In the genomic region with DNA sequence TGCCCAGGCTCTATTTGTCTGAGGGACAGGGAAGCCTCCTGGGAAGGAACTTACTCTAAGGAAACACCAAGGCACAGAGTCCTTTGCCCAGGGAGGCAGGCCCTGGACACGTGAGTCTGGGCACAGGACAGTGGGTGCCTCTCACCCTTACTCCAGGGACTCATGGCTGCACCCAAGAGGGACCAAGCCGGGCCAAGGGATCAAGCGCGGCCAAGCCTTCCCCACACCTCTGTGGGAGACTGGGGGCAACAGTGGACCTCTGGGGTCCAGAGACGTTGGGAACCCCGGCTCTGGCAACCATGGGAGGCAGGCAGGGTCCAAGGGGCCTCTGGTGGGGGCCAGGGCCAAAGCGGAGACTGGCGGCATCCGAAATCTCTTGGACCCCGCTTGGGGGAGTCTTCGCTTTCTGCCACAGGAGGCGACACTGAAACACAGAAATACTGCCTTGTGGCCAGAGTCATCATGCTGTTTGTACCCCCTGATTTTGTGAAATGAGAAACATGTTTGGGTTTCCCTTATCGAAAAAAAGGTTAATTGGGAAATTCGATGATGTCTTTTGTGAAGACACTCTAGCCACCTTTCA, we compare ENCODE assay signal across 24 cellular contexts. TPM values are rescaled to one million over a fixed set of nuclear protein-coding genes. Genes with fewer than 3 reads are reported as not detected.
"Had no signal": no experiment of that assay in that cellular context is flagged by ENCODE, and none has a peak within 500 bp of the region (broad histone marks: within the 10 kb centered on the region; RNA-seq: fewer than 3 reads in every experiment).

No MANE protein-coding gene starts in this region.

- H3K4me1 Mint-ChIP-seq: activated naive CD4-positive, alpha-beta T cell treated with anti-CD3 and anti-CD28 coated beads, Interleukin-2, amount 10 ng/mL, durations not matched to agents 7 days and 5 days had no signal

- H3K4me3 ChIP-seq: colonic mucosa, heart right ventricle, lower lobe of right lung, ovary, psoas muscle, right atrium auricular region, upper lobe of left lung had no signal

- DNase-seq: activated CD4-positive, alpha-beta T cell treated with anti-CD3 and anti-CD28 coated beads for 48 hours; activated CD4-positive, CD25-positive, alpha-beta regulatory T cell; activated CD8-positive, alpha-beta memory T cell treated with anti-CD3 and anti-CD28 coated beads for 24 hours; activated CD8-positive, alpha-beta memory T cell treated with anti-CD3 and anti-CD28 coated beads, Interleukin-2, amount 50 U/mL, for 4 hours; activated naive CD4-positive, alpha-beta T cell treated with anti-CD3 and anti-CD28 coated beads, Interleukin-2, amount 10 ng/mL, durations not matched to agents 7 days and 5 days; activated T-cell treated with anti-CD3 and anti-CD28 coated beads, Interleukin-2, amount 50 U/mL, for 4 hours; amygdala; colonic mucosa; foreskin fibroblast; heart right ventricle; lower lobe of right lung; naive thymus-derived CD4-positive, alpha-beta T cell; ovary; psoas muscle; stimulated activated CD4-positive, alpha-beta T cell treated with anti-CD3 and anti-CD28 coated beads, Interleukin-4, amount 100 ng/mL, for 24 hours; stimulated activated naive CD4-positive, alpha-beta T cell treated with Interleukin-2 at 50 U/mL for 16 hours; SW 1271; T-helper 17 cell; upper lobe of left lung had no signal

- H3K36me3 ChIP-seq: colonic mucosa, heart right ventricle, lower lobe of right lung, ovary, right atrium auricular region, upper lobe of left lung had no signal

- ATAC-seq: activated T-cell treated with anti-CD3 and anti-CD28 coated beads, Interleukin-2, amount 50 U/mL, for 4 hours; heart right ventricle; left lobe of liver; lower lobe of right lung; naive thymus-derived CD4-positive, alpha-beta T cell; psoas muscle; T-helper 17 cell had no signal

- H3K4me3 Mint-ChIP-seq: activated naive CD4-positive, alpha-beta T cell treated with anti-CD3 and anti-CD28 coated beads, Interleukin-2, amount 10 ng/mL, durations not matched to agents 7 days and 5 days; activated T-cell treated with anti-CD3 and anti-CD28 coated beads, Interleukin-2, amount 50 U/mL, for 4 hours; naive thymus-derived CD4-positive, alpha-beta T cell; T-helper 17 cell had no signal

- H3K9me3 ChIP-seq: colonic mucosa, heart right ventricle, lower lobe of right lung, ovary, psoas muscle, right atrium auricular region, upper lobe of left lung had no signal

- H3K36me3 Mint-ChIP-seq: activated naive CD4-positive, alpha-beta T cell treated with anti-CD3 and anti-CD28 coated beads, Interleukin-2, amount 10 ng/mL, durations not matched to agents 7 days and 5 days; naive thymus-derived CD4-positive, alpha-beta T cell had no signal

- H3K27ac Mint-ChIP-seq: activated naive CD4-positive, alpha-beta T cell treated with anti-CD3 and anti-CD28 coated beads, Interleukin-2, amount 10 ng/mL, durations not matched to agents 7 days and 5 days; activated T-helper 2 cell treated with anti-CD3 and anti-CD28 coated beads, Interferon-gamma antibody, Interleukin-2, Interleukin-4, amounts not matched to agents 10 μg/mL and 5 μg/mL and 100 μg/mL, durations not matched to agents 14 hours and 24 hours and 36 hours; naive thymus-derived CD4-positive, alpha-beta T cell; T-helper 17 cell had no signal

- H3K9me3 Mint-ChIP-seq: activated naive CD4-positive, alpha-beta T cell treated with anti-CD3 and anti-CD28 coated beads, Interleukin-2, amount 10 ng/mL, durations not matched to agents 7 days and 5 days; activated T-cell treated with anti-CD3 and anti-CD28 coated beads, Interleukin-2, amount 50 U/mL, for 4 hours; activated T-helper 2 cell treated with anti-CD3 and anti-CD28 coated beads, Interferon-gamma antibody, Interleukin-2, Interleukin-4, amounts not matched to agents 10 μg/mL and 5 μg/mL and 100 μg/mL, durations not matched to agents 14 hours and 24 hours and 36 hours; naive thymus-derived CD4-positive, alpha-beta T cell had no signal

- H3K27ac ChIP-seq: colonic mucosa, epithelial cell of prostate, heart right ventricle, lower lobe of right lung, ovary, psoas muscle, right atrium auricular region, upper lobe of left lung had no signal

- H3K27me3 ChIP-seq: colonic mucosa, ovary, right atrium auricular region, upper lobe of left lung had no signal

- H3K4me1 ChIP-seq: heart right ventricle, lower lobe of right lung, psoas muscle, right atrium auricular region, upper lobe of left lung had no signal

RNA-seq across cellular contexts. Expression of gene BCL11B, which starts 51.7 kb away (rescaled TPM):
- polyA plus RNA-seq: fibroblast of lung had no signal
